ENCODE assay signal across 9 cellular contexts in the genomic region with DNA sequence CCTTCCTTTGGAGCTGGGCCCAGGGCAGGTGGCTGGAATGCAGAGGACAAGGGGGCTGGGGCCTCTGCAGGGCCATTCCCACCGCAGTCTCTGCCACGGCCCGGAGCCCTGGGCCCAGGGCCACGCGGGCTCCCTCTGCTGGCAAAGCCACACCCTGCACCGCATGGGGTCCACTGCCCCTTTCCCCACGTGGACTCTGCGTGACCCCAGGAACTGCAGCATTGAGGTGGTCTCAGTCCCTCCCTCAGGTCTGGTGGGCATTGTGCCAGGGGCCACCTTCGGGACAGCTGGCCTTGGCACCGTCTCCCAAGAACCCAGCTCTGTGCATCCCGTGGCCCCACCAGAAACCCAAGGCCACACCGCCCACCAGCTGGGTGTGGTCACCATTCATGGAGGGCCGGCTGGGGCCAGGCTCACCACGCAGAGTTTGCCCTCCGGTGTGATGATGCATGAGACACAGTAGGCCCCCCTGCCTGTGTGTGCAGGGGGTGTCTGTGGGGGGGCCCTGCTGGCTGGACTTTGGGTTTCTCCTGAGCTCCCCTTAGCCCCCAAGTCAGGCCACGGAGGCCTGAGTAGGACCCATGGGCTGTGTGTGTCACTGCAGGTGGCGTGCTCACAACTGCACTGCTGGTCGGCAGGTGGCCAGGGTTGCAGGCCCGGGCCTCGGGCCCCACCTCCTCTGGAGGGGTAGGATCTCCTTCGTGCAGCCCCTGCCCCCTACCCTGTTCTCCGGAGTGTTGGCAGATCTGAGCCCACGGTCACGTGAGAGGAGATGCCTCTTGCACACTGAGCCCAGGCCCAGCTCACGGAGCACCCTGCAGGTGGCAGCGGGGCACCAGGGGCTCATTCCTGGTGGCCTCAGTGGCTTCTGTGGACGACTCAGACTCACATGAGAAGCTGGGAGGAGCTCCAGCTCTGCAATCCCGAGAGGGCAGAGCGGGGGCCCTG. TPM values are rescaled to one million over a fixed set of nuclear protein-coding genes. Genes with fewer than 3 reads are reported as not detected.
DNase-seq lines count a peak whose midpoint lies in the region; ATAC-seq, FAIRE-seq and TF ChIP-seq lines count a peak whose summit lies in the region.
"Had no signal": no experiment of that assay in that cellular context is flagged by ENCODE, and none has a peak within 500 bp of the region (broad histone marks: within the 10 kb centered on the region; RNA-seq: fewer than 3 reads in every experiment).

No MANE protein-coding gene starts in this region.

- H3K36me3 ChIP-seq in mucosa of stomach (ENCODE audit: control insufficient read depth, insufficient read depth, low read length): no peaks in the 10 kb centered on the region

- intact Hi-C loops in CD4-positive, alpha-beta T cell (cut with DNase I, micrococcal nuclease): loop anchor here in 1 of 2 experiments (5.0 kb wide), 1 partner anchor 409 kb away; no protein-coding TSS in a partner anchor

- peak overlapping the region; percentile 47 for H3K9ac ChIP-seq in mucosa of stomach (ENCODE audit: low read length)

- POLR2A ChIA-PET in CD4-positive, alpha-beta T cell (lab: Charles Lee): interaction anchor here (0.7 kb wide), 1 partner anchor 42 kb away, joined by 3 read pairs; a partner anchor contains a TSS

- peaks cover 9% of the 10 kb centered on the region for H3K27me3 Mint-ChIP-seq in CD4-positive, alpha-beta T cell

- H3K27ac Mint-ChIP-seq in CD4-positive, alpha-beta T cell: no peak overlapping the region

- H3K9me3 ChIP-seq in CD4-positive, alpha-beta T cell (ENCODE audit: control insufficient read depth, low read length): no peaks in the 10 kb centered on the region
- H3K9me3 ChIP-seq in mucosa of stomach (ENCODE audit: control insufficient read depth, low read length): no peaks in the 10 kb centered on the region

- CTCF ChIA-PET in CD4-positive, alpha-beta T cell (lab: Charles Lee): interaction anchor here (0.6 to 1.2 kb wide), 2 partner anchors 28 to 64 kb away, joined by 4 read pairs; no protein-coding TSS in a partner anchor

- no peaks in the 10 kb centered on the region for H3K9me3 Mint-ChIP-seq in CD4-positive, alpha-beta T cell

- DNase-seq in CD4-positive, alpha-beta T cell: peak; percentile 35 to 68 (median 48)
- DNase-seq in HTR-8/SVneo (ENCODE audit: insufficient read length, low spot score): peak; percentile 67
- peak; percentile 32 for DNase-seq in activated CD4-positive, alpha-beta T cell treated with anti-CD3 and anti-CD28 coated beads for 1 hour
- DNase-seq in dermis blood vessel endothelial cell: peak; percentile 70
- peak in 5 of 6 experiments; percentile 31 to 59 (median 37) for DNase-seq in stimulated activated naive CD4-positive, alpha-beta T cell (lab: John Stamatoyannopoulos, UW)

- ATAC-seq in CD4-positive, alpha-beta T cell (ENCODE audit: poor library complexity): peak; percentile 93
- ATAC-seq in GM18909 (IDR thresholded peaks at IDR 0.05; ENCODE audit: poor library complexity, unreplicated experiment) (no peak), HG03432 (IDR thresholded peaks at IDR 0.05; ENCODE audit: unreplicated experiment) (no peak)

- peaks cover 29% of the 10 kb centered on the region for H3K27me3 ChIP-seq in CD4-positive, alpha-beta T cell (ENCODE audit: control insufficient read depth, insufficient read depth, low read length)
- H3K27me3 ChIP-seq in mucosa of stomach (ENCODE audit: control insufficient read depth, insufficient read depth, low read length): no peaks in the 10 kb centered on the region

- no peak overlapping the region for H3K4me3 ChIP-seq in mucosa of stomach (ENCODE audit: low read length)

- no peak for FAIRE-seq in HTR-8/SVneo (lab: Jason Lieb, UNC)

- no peak overlapping the region for H3K4me3 Mint-ChIP-seq in CD4-positive, alpha-beta T cell

- H3K4me1 Mint-ChIP-seq in CD4-positive, alpha-beta T cell (ENCODE audit: low read depth): peaks cover 4% of the 10 kb centered on the region

- peak; percentile 77 for TF ChIP-seq CTCF in CD4-positive, alpha-beta T cell (IDR thresholded peaks at IDR 0.05)

- H3K36me3 Mint-ChIP-seq in CD4-positive, alpha-beta T cell (ENCODE audit: low read depth): no peaks in the 10 kb centered on the region

- no peak overlapping the region for H3K27ac ChIP-seq in CD4-positive, alpha-beta T cell (ENCODE audit: low read depth, low read length)

- peaks cover 39% of the 10 kb centered on the region for H3K4me1 ChIP-seq in mucosa of stomach (ENCODE audit: control insufficient read depth, insufficient read depth, low read length)

RNA-seq across cellular contexts. Expression of a gene that starts 5.7 kb away (rescaled TPM):
- total RNA-seq in CD4-positive, alpha-beta T cell: not detected
- 12.7 and 45.3 TPM in 2 replicates for total RNA-seq in dermis blood vessel endothelial cell

RNA-seq across cellular contexts. Expression of a gene that starts 8.3 kb away (rescaled TPM):
- under 1 TPM; 0.28 to 0.74 TPM for total RNA-seq in CD4-positive, alpha-beta T cell
- 0.17 and 1.5 TPM in 2 replicates for total RNA-seq in dermis blood vessel endothelial cell
- total RNA-seq: HT1080 had no signal

RNA-seq across cellular contexts. Expression of a gene that starts 20.1 kb away (rescaled TPM):
- not detected for total RNA-seq in CD4-positive, alpha-beta T cell
- total RNA-seq in dermis blood vessel endothelial cell: 0.28 and 0.51 TPM in 2 replicates
- total RNA-seq: HT1080 had no signal

RNA-seq across cellular contexts. Expression of a gene that starts 30.4 kb away (rescaled TPM):
- 10 to 100 TPM; 44.3 to 49.1 TPM for total RNA-seq in CD4-positive, alpha-beta T cell
- total RNA-seq in dermis blood vessel endothelial cell: 15.0 and 21.7 TPM in 2 replicates

RNA-seq across cellular contexts. Expression of a gene that starts 34.1 kb away (rescaled TPM):
- total RNA-seq in CD4-positive, alpha-beta T cell: 100 to 1,000 TPM in 1 of 2 experiments, 10 to 100 TPM in 1; 99.9 to 103 TPM
- total RNA-seq in dermis blood vessel endothelial cell: 98.2 and 102 TPM in 2 replicates

Comparison
In these comparisons a context has a peak if more than half of its experiments do, and no peak if none do; other contexts are left out.
1. RNA of a gene that starts 5.7 kb away (total RNA-seq): 12.7 to 45.3 TPM in dermis blood vessel endothelial cell; not detected in CD4-positive, alpha-beta T cell; every median in the first group is over 10 times any median in the second.
2. Peak in every context shown above with its lines, with median percentiles within 50 percentile points of each other: DNase-seq.